Comparison of ENCODE assay signal across 25 cellular contexts in the genomic region with DNA sequence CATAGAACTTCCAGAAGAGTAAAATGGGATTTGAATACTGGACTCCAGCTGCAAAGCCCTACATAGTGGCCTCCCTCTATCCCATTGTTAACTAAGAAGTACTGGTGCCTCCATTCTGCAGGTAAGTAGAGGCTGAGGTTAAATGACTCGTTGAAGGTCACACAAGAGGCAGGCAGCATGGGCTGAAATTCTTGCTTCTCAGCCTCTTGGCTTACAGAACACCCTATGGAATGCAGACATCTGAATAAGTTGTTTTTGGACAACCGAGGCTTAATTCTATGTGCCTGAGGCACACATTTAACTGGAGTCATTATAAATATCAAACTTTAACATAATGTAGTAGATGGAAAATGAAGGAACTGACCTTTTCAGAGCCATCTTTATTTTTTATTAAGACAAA.
"Had no signal": no experiment of that assay in that cellular context is flagged by ENCODE, and none has a peak within 500 bp of the region (broad histone marks: within the 10 kb centered on the region; RNA-seq: fewer than 3 reads in every experiment).

No MANE protein-coding gene starts in this region.

- H3K9me3 ChIP-seq: body of pancreas had no signal

- H3K27me3 ChIP-seq: body of pancreas had no signal

- DNase-seq: activated CD4-positive, alpha-beta T cell treated with anti-CD3 and anti-CD28 coated beads, Interleukin-2, amount 50 U/mL, for 1 hour; activated CD4-positive, CD25-positive, alpha-beta regulatory T cell; activated CD8-positive, alpha-beta memory T cell treated with anti-CD3 and anti-CD28 coated beads, Interleukin-2, amount 50 U/mL, for 4 hours; activated CD8-positive, alpha-beta T cell treated with anti-CD3 and anti-CD28 coated beads for 36 hours; activated naive CD4-positive, alpha-beta T cell treated with anti-CD3 and anti-CD28 coated beads, Interleukin-2, amount 50 U/mL, for 16 hours; activated naive CD8-positive, alpha-beta T cell treated with anti-CD3 and anti-CD28 coated beads, Interleukin-2, amount 10 ng/mL, durations not matched to agents 7 days and 5 days; aorta; body of pancreas; NCI-H1092; NCI-H1417; NCI-H1930; NCI-H345; NCI-H510A; NCI-H526 treated with DMSO at 0.1 percent for 48 hours; NCI-H82; RPMI8226; T-cell; T-helper 2 cell; T1000 had no signal

- H3K9me3 Mint-ChIP-seq: activated CD8-positive, alpha-beta T cell treated with anti-CD3 and anti-CD28 coated beads for 36 hours; activated naive CD8-positive, alpha-beta T cell treated with anti-CD3 and anti-CD28 coated beads, Interleukin-2, amount 10 ng/mL, durations not matched to agents 7 days and 5 days; central memory CD8-positive, alpha-beta T cell; T-cell had no signal

- H3K27me3 Mint-ChIP-seq: activated CD8-positive, alpha-beta T cell treated with anti-CD3 and anti-CD28 coated beads for 36 hours; activated naive CD8-positive, alpha-beta T cell treated with anti-CD3 and anti-CD28 coated beads, Interleukin-2, amount 10 ng/mL, durations not matched to agents 7 days and 5 days; central memory CD8-positive, alpha-beta T cell; T-cell had no signal

- H3K27ac ChIP-seq: body of pancreas, SK-N-MC had no signal

- FAIRE-seq: colon, TTC549 had no signal

- H3K4me3 Mint-ChIP-seq: activated CD8-positive, alpha-beta T cell treated with anti-CD3 and anti-CD28 coated beads for 36 hours; activated naive CD8-positive, alpha-beta T cell treated with anti-CD3 and anti-CD28 coated beads, Interleukin-2, amount 10 ng/mL, durations not matched to agents 7 days and 5 days; central memory CD8-positive, alpha-beta T cell; T-cell had no signal

- ATAC-seq: activated CD8-positive, alpha-beta T cell treated with anti-CD3 and anti-CD28 coated beads for 36 hours; body of pancreas; Panc1; Right ventricle myocardium inferior; T-cell had no signal

- H3K27ac Mint-ChIP-seq: activated CD8-positive, alpha-beta T cell treated with anti-CD3 and anti-CD28 coated beads for 36 hours; activated naive CD8-positive, alpha-beta T cell treated with anti-CD3 and anti-CD28 coated beads, Interleukin-2, amount 10 ng/mL, durations not matched to agents 7 days and 5 days; T-cell had no signal

- H3K4me3 ChIP-seq: body of pancreas, SK-N-MC had no signal
